Comparison of ENCODE assay signal across 8 cellular contexts in the genomic region with DNA sequence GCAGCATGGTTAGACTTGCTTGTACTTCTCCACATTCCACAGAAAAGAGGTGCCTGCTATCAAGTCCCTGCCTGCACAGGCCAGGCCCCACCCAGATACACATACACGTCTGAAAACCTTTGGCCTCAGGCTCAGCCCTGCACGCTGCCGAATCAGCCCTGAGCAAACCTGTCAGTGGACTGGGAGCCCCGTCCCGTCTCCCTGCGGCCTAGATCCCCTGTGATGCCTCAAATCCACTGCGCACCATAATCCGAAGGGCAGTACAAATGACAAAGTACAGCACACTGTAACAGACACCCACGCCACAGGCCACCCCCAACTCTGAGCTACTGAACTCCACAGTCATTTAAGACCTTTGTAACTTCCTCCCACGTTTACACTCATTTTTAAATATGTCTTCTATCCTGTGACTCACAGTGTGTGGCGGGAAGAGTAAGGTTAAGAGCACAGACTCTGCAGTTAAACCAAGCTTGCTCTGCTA.
DNase-seq lines count a peak whose midpoint lies in the region; ATAC-seq and TF ChIP-seq lines count a peak whose summit lies in the region.

No MANE protein-coding gene starts in this region.

- H3K4me1 Mint-ChIP-seq in activated T-helper 1 cell treated with anti-CD3 and anti-CD28 coated beads, Interleukin-12 subunit alpha, Interleukin-12 subunit beta, Interleukin-2, Interleukin-4 antibody, amounts not matched to agents 30 ng/mL and 10 ng/mL and 1 ng/mL, durations not matched to agents 14 hours and 24 hours and 36 hours (ENCODE audit: low read depth): peaks cover 73% of the 10 kb centered on the region

- H3K4me3 ChIP-seq in HUES48 (ENCODE audit: low read depth, low read length): no peak overlapping the region
- H3K4me3 ChIP-seq in osteoblast (ENCODE audit: insufficient read depth, low read length): peak overlapping the region; percentile 16

- H3K27me3 ChIP-seq in HUES48 (ENCODE audit: control insufficient read depth, insufficient read depth, low read length) (no peaks in the 10 kb centered on the region), osteoblast (ENCODE audit: insufficient read depth, low read length) (no peaks in the 10 kb centered on the region)

- peak overlapping the region; percentile 53 for H3K4me3 Mint-ChIP-seq in activated T-helper 1 cell treated with anti-CD3 and anti-CD28 coated beads, Interleukin-12 subunit alpha, Interleukin-12 subunit beta, Interleukin-2, Interleukin-4 antibody, amounts not matched to agents 30 ng/mL and 10 ng/mL and 1 ng/mL, durations not matched to agents 14 hours and 24 hours and 36 hours

- ATAC-seq in GM21515 (IDR thresholded peaks at IDR 0.05; ENCODE audit: unreplicated experiment): peak; percentile 59

- no peaks in the 10 kb centered on the region for H3K9me3 ChIP-seq in HUES48 (ENCODE audit: control insufficient read depth, insufficient read depth, low read length)
- H3K9me3 ChIP-seq in osteoblast (ENCODE audit: low read depth, low read length): no peaks in the 10 kb centered on the region

- peaks cover 17% of the 10 kb centered on the region for H4K20me1 ChIP-seq in osteoblast (ENCODE audit: insufficient read depth, low read length)

- H3K4me1 ChIP-seq in HUES48 (ENCODE audit: control insufficient read depth, insufficient read depth, low read length) (peaks cover 37% of the 10 kb centered on the region), osteoblast (ENCODE audit: insufficient read depth, low read length) (peaks cover 41% of the 10 kb centered on the region)

- DNase-seq in EH (ENCODE audit: low read depth): peak; percentile 77
- DNase-seq in activated T-helper 1 cell treated with anti-CD3 and anti-CD28 coated beads, Interleukin-12 subunit alpha, Interleukin-12 subunit beta, Interleukin-2, Interleukin-4 antibody, amounts not matched to agents 30 ng/mL and 10 ng/mL and 1 ng/mL, durations not matched to agents 14 hours and 24 hours and 36 hours (ENCODE audit: low spot score): peak; percentile 46
- DNase-seq in osteoblast (ENCODE audit: insufficient read length, low spot score, missing footprints): peak; percentile 84
- no peak for DNase-seq in NCI-H82 treated with DMSO at 0.1 percent for 48 hours (lab: John Stamatoyannopoulos, UW; ENCODE audit: unreplicated experiment)
- no peak for DNase-seq in NCI-H128 (lab: John Stamatoyannopoulos, UW; ENCODE audit: unreplicated experiment)
- DNase-seq in NCI-H446 treated with DMSO at 0.1 percent for 48 hours (lab: John Stamatoyannopoulos, UW): no peak

- peak overlapping the region; percentile 83 for H3K27ac Mint-ChIP-seq in activated T-helper 1 cell treated with anti-CD3 and anti-CD28 coated beads, Interleukin-12 subunit alpha, Interleukin-12 subunit beta, Interleukin-2, Interleukin-4 antibody, amounts not matched to agents 30 ng/mL and 10 ng/mL and 1 ng/mL, durations not matched to agents 14 hours and 24 hours and 36 hours

- no peak overlapping the region for H2AFZ ChIP-seq in osteoblast (ENCODE audit: low read length)

- intact Hi-C loops in activated T-helper 1 cell treated with anti-CD3 and anti-CD28 coated beads, Interleukin-12 subunit alpha, Interleukin-12 subunit beta, Interleukin-2, Interleukin-4 antibody, amounts not matched to agents 30 ng/mL and 10 ng/mL and 1 ng/mL, durations not matched to agents 14 hours and 24 hours and 36 hours (cut with micrococcal nuclease): loop anchor here (1.0 kb wide), 9 partner anchors 14 to 191 kb away; no protein-coding TSS in a partner anchor

- no peak for TF ChIP-seq CTCF in osteoblast (IDR thresholded peaks at IDR 0.05; ENCODE audit: extremely low read depth, low read depth, low read length)

- H3K36me3 Mint-ChIP-seq in activated T-helper 1 cell treated with anti-CD3 and anti-CD28 coated beads, Interleukin-12 subunit alpha, Interleukin-12 subunit beta, Interleukin-2, Interleukin-4 antibody, amounts not matched to agents 30 ng/mL and 10 ng/mL and 1 ng/mL, durations not matched to agents 14 hours and 24 hours and 36 hours (ENCODE audit: low read depth): peaks cover 24% of the 10 kb centered on the region

- peaks cover 15% of the 10 kb centered on the region for H3K79me2 ChIP-seq in osteoblast (ENCODE audit: insufficient read depth, low read length)

- H3K9ac ChIP-seq in HUES48 (ENCODE audit: low read depth, low read length): no peak overlapping the region

- H3K27ac ChIP-seq in HUES48 (ENCODE audit: low read depth, low read length): peak overlapping the region; percentile 24
- peak overlapping the region; percentile 58 for H3K27ac ChIP-seq in osteoblast (ENCODE audit: low read depth, low read length)

- no peaks in the 10 kb centered on the region for H3K36me3 ChIP-seq in HUES48 (ENCODE audit: control insufficient read depth, insufficient read depth, low read length)
- H3K36me3 ChIP-seq in osteoblast (ENCODE audit: insufficient read depth, low read length): no peaks in the 10 kb centered on the region

- no peaks in the 10 kb centered on the region for H3K9me3 Mint-ChIP-seq in activated T-helper 1 cell treated with anti-CD3 and anti-CD28 coated beads, Interleukin-12 subunit alpha, Interleukin-12 subunit beta, Interleukin-2, Interleukin-4 antibody, amounts not matched to agents 30 ng/mL and 10 ng/mL and 1 ng/mL, durations not matched to agents 14 hours and 24 hours and 36 hours

- peak overlapping the region; percentile 41 for H3K4me2 ChIP-seq in osteoblast (ENCODE audit: insufficient read depth, low read length)

- H3K27me3 Mint-ChIP-seq in activated T-helper 1 cell treated with anti-CD3 and anti-CD28 coated beads, Interleukin-12 subunit alpha, Interleukin-12 subunit beta, Interleukin-2, Interleukin-4 antibody, amounts not matched to agents 30 ng/mL and 10 ng/mL and 1 ng/mL, durations not matched to agents 14 hours and 24 hours and 36 hours (ENCODE audit: insufficient read depth): no peaks in the 10 kb centered on the region

Comparison
In these comparisons a context has a peak if more than half of its experiments do, and no peak if none do; other contexts are left out.
1. DNase-seq: peak in EH (single experiment), activated T-helper 1 cell treated with anti-CD3 and anti-CD28 coated beads, Interleukin-12 subunit alpha, Interleukin-12 subunit beta, Interleukin-2, Interleukin-4 antibody, amounts not matched to agents 30 ng/mL and 10 ng/mL and 1 ng/mL, durations not matched to agents 14 hours and 24 hours and 36 hours (single experiment) and osteoblast (single experiment); none in NCI-H82 treated with DMSO at 0.1 percent for 48 hours (single experiment), NCI-H128 (single experiment) and NCI-H446 treated with DMSO at 0.1 percent for 48 hours (single experiment).